20 cellular contexts compared by ENCODE assay signal in genomic region chr12:67890726-67891125, GRCh38.
A peak's percentile ranks its signal among the peaks of the same experiment; 100 is the strongest.
DNase-seq lines count a peak whose midpoint lies in the region; ATAC-seq and TF ChIP-seq lines count a peak whose summit lies in the region.
"Had no signal": no experiment of that assay in that cellular context is flagged by ENCODE, and none has a peak within 500 bp of the region (broad histone marks: within the 10 kb centered on the region; RNA-seq: fewer than 3 reads in every experiment).

No MANE protein-coding gene starts in this region.

- no peaks in the 10 kb centered on the region for H3K9me3 Mint-ChIP-seq in GM23338
- peaks cover 10% of the 10 kb centered on the region for H3K9me3 Mint-ChIP-seq in activated T-helper 17 cell treated with anti-CD3 and anti-CD28 coated beads, Interleukin-2, amount 50 U/mL, for 72 hours
- H3K9me3 Mint-ChIP-seq: CD8-positive, alpha-beta memory T cell; H9 had no signal

- H3K4me3 ChIP-seq in DOHH2 (ENCODE audit: low read length): no peak overlapping the region
- H3K4me3 ChIP-seq in GM23338: no peak overlapping the region
- no peak overlapping the region for H3K4me3 ChIP-seq in smooth muscle cell
- H3K4me3 ChIP-seq: BLaER1 treated with 17β-estradiol and CSF1 and Interleukin-3, amounts not matched to agents 10 nM and 100 nM had no signal

- no peak overlapping the region for H3K27ac Mint-ChIP-seq in GM23338
- peak overlapping the region; percentile 7 for H3K27ac Mint-ChIP-seq in activated T-helper 17 cell treated with anti-CD3 and anti-CD28 coated beads, Interleukin-2, amount 50 U/mL, for 72 hours
- H3K27ac Mint-ChIP-seq: B cell, H9, IgD-negative memory B cell had no signal

- H3K4me3 Mint-ChIP-seq in GM23338: no peak overlapping the region
- no peak overlapping the region for H3K4me3 Mint-ChIP-seq in activated T-helper 17 cell treated with anti-CD3 and anti-CD28 coated beads, Interleukin-2, amount 50 U/mL, for 72 hours
- H3K4me3 Mint-ChIP-seq: B cell; CD4-positive, CD25-positive, alpha-beta regulatory T cell; CD8-positive, alpha-beta memory T cell; H9; IgD-negative memory B cell had no signal

- no peaks in the 10 kb centered on the region for H3K79me2 ChIP-seq in DOHH2 (ENCODE audit: control insufficient read depth, low read length)
- H3K79me2 ChIP-seq in GM23338 (replicated peaks; ENCODE audit: insufficient read depth): no peaks in the 10 kb centered on the region
- H3K79me2 ChIP-seq in smooth muscle cell (ENCODE audit: low read depth): no peaks in the 10 kb centered on the region

- H3K4me1 Mint-ChIP-seq in GM23338: peaks cover 9% of the 10 kb centered on the region
- H3K4me1 Mint-ChIP-seq in activated T-helper 17 cell treated with anti-CD3 and anti-CD28 coated beads, Interleukin-2, amount 50 U/mL, for 72 hours: peaks cover 18% of the 10 kb centered on the region
- H3K4me1 Mint-ChIP-seq: B cell had no signal

- H3K4me1 ChIP-seq in DOHH2 (ENCODE audit: control insufficient read depth, low read length): peaks cover 17% of the 10 kb centered on the region
- no peaks in the 10 kb centered on the region for H3K4me1 ChIP-seq in GM23338 (ENCODE audit: insufficient read depth)
- peaks cover 16% of the 10 kb centered on the region for H3K4me1 ChIP-seq in smooth muscle cell (ENCODE audit: low read depth)

- H3K9me2 ChIP-seq in DOHH2 (replicated peaks; ENCODE audit: control insufficient read depth, low read length): no peaks in the 10 kb centered on the region
- no peaks in the 10 kb centered on the region for H3K9me2 ChIP-seq in GM23338 (ENCODE audit: insufficient read depth)

- no peaks in the 10 kb centered on the region for H3K36me3 ChIP-seq in DOHH2 (ENCODE audit: control insufficient read depth, low read length)
- no peaks in the 10 kb centered on the region for H3K36me3 ChIP-seq in GM23338 (ENCODE audit: insufficient read depth)
- no peaks in the 10 kb centered on the region for H3K36me3 ChIP-seq in smooth muscle cell (ENCODE audit: low read depth)
- H3K36me3 ChIP-seq: BLaER1 treated with 17β-estradiol and CSF1 and Interleukin-3, amounts not matched to agents 10 nM and 100 nM had no signal

- H2AFZ ChIP-seq in GM23338 (no peak overlapping the region; the same call in 1 of the 2 replicates), smooth muscle cell (ENCODE audit: low read depth) (peak overlapping the region; percentile 65)

- H3K4me2 ChIP-seq in DOHH2 (ENCODE audit: low read length) (peak overlapping the region; percentile 10; the same call in 1 of the 2 replicates), GM23338 (no peak overlapping the region), smooth muscle cell (peak overlapping the region; percentile 64)

- no peak overlapping the region for H3K9ac ChIP-seq in smooth muscle cell (ENCODE audit: low read depth)
- H3K9ac ChIP-seq: BLaER1 treated with 17β-estradiol and CSF1 and Interleukin-3, amounts not matched to agents 10 nM and 100 nM had no signal

- H3K27ac ChIP-seq in DOHH2 (ENCODE audit: low read depth, low read length): no peak overlapping the region
- H3K27ac ChIP-seq in GM23338 (ENCODE audit: low read depth): no peak overlapping the region
- H3K27ac ChIP-seq in smooth muscle cell (ENCODE audit: low read depth): peak overlapping the region; percentile 33
- no peak overlapping the region for H3K27ac ChIP-seq in caudate nucleus (ENCODE audit: low read depth, low read length)
- H3K27ac ChIP-seq: BLaER1 treated with 17β-estradiol and CSF1 and Interleukin-3, amounts not matched to agents 10 nM and 100 nM had no signal

- H3K27me3 Mint-ChIP-seq in GM23338 (ENCODE audit: insufficient read depth, low read depth, poor library complexity): peaks cover 2% of the 10 kb centered on the region
- peaks cover 3% of the 10 kb centered on the region for H3K27me3 Mint-ChIP-seq in activated T-helper 17 cell treated with anti-CD3 and anti-CD28 coated beads, Interleukin-2, amount 50 U/mL, for 72 hours
- H3K27me3 Mint-ChIP-seq: CD8-positive, alpha-beta memory T cell had no signal

- H4K20me1 ChIP-seq in DOHH2 (ENCODE audit: control insufficient read depth, insufficient read depth, low read depth, low read length) (no peaks in the 10 kb centered on the region), GM23338 (replicated peaks; ENCODE audit: insufficient read depth) (no peaks in the 10 kb centered on the region), smooth muscle cell (ENCODE audit: low read depth) (no peaks in the 10 kb centered on the region)
- H4K20me1 ChIP-seq: BLaER1 treated with 17β-estradiol and CSF1 and Interleukin-3, amounts not matched to agents 10 nM and 100 nM had no signal

- H3K27me3 ChIP-seq in DOHH2 (ENCODE audit: control insufficient read depth, low read length) (no peaks in the 10 kb centered on the region), GM23338 (ENCODE audit: insufficient read depth) (no peaks in the 10 kb centered on the region), smooth muscle cell (ENCODE audit: low read depth) (no peaks in the 10 kb centered on the region)
- H3K27me3 ChIP-seq: BLaER1 treated with 17β-estradiol and CSF1 and Interleukin-3, amounts not matched to agents 10 nM and 100 nM had no signal

- ATAC-seq in GM23338: peak; percentile 34; the same call in 1 of the 3 replicates
- ATAC-seq in activated T-helper 17 cell treated with anti-CD3 and anti-CD28 coated beads, Interleukin-2, amount 50 U/mL, for 72 hours (replicated peaks): no peak
- ATAC-seq: HepG2 had no signal

- TF ChIP-seq CTCF in DOHH2 (IDR thresholded peaks at IDR 0.05; ENCODE audit: low read depth, low read length, poor library complexity, severe bottlenecking) (no peak), GM23338 (conservative IDR thresholded peaks at IDR 0.05; ENCODE audit: low read depth in 2 of 2) (no peak), smooth muscle cell (IDR thresholded peaks at IDR 0.05; ENCODE audit: borderline replicate concordance, insufficient read depth, poor library complexity, severe bottlenecking) (no peak)

- DNase-seq in GM23338 (ENCODE audit: low spot score) (no peak), smooth muscle cell (lab: John Stamatoyannopoulos, UW; ENCODE audit: unreplicated experiment) (no peak), caudate nucleus (lab: John Stamatoyannopoulos, UW) (no peak), cortex of kidney (lab: John Stamatoyannopoulos, UW) (no peak)
- DNase-seq in activated CD4-positive, alpha-beta T cell treated with anti-CD3 and anti-CD28 coated beads for 4 hours: no peak
- DNase-seq: CD4-positive, CD25-positive, alpha-beta regulatory T cell; CD8-positive, alpha-beta memory T cell; COR-L47; DMS 273 treated with DMSO at 0.1 percent for 48 hours; DMS53; DND-41; GDM1; GOT3; H9 had no signal

- H3F3A ChIP-seq in DOHH2 (ENCODE audit: control insufficient read depth, insufficient read depth): no peaks in the 10 kb centered on the region
- H3F3A ChIP-seq in GM23338 (replicated peaks; ENCODE audit: low read depth): no peaks in the 10 kb centered on the region
- peaks cover 4% of the 10 kb centered on the region for H3F3A ChIP-seq in smooth muscle cell (ENCODE audit: low read depth)

- H3K36me3 Mint-ChIP-seq in GM23338 (ENCODE audit: low read depth): no peaks in the 10 kb centered on the region
- no peaks in the 10 kb centered on the region for H3K36me3 Mint-ChIP-seq in activated T-helper 17 cell treated with anti-CD3 and anti-CD28 coated beads, Interleukin-2, amount 50 U/mL, for 72 hours (ENCODE audit: low read depth)

- no peaks in the 10 kb centered on the region for H3K9me3 ChIP-seq in DOHH2 (ENCODE audit: control insufficient read depth, insufficient read depth, low read length)
- H3K9me3 ChIP-seq in smooth muscle cell (replicated peaks; ENCODE audit: low read depth): no peaks in the 10 kb centered on the region
- H3K9me3 ChIP-seq: BLaER1 treated with 17β-estradiol and CSF1 and Interleukin-3, amounts not matched to agents 10 nM and 100 nM had no signal

- 42% methylated on average over 3 of the region's 3 CpGs for whole genome bisulfite sequencing in smooth muscle cell (ENCODE audit: low lambda C conversion rate)

TF ChIP-seq in GM23338, 12 proteins besides CTCF, POLR2A, EP300 and RAD21 (continues in another document):
- TF ChIP-seq EZH2phosphoT487 (IDR thresholded peaks at IDR 0.05; ENCODE audit: unreplicated experiment) (no peak), STAT1 (IDR thresholded peaks at IDR 0.05; ENCODE audit: unreplicated experiment) (no peak), ZNF331 (CRISPR knock-in tag; IDR thresholded peaks at IDR 0.05; ENCODE audit: low read depth) (no peak), ZNF114 (CRISPR knock-in tag; IDR thresholded peaks at IDR 0.05) (no peak)
